In genomic region chr20:31680286-31681127, GRCh38 we compare ENCODE assay signal across 12 cellular contexts. TPM values are rescaled to one million over a fixed set of nuclear protein-coding genes. Genes with fewer than 3 reads are reported as not detected.
DNase-seq lines count a peak whose midpoint lies in the region; ATAC-seq, FAIRE-seq and TF ChIP-seq lines count a peak whose summit lies in the region.
"Had no signal": no experiment of that assay in that cellular context is flagged by ENCODE, and none has a peak within 500 bp of the region (broad histone marks: within the 10 kb centered on the region; RNA-seq: fewer than 3 reads in every experiment).

No MANE protein-coding gene starts in this region.

- H3K9me3 Mint-ChIP-seq in CD4-positive, CD25-positive, alpha-beta regulatory T cell: no peaks in the 10 kb centered on the region
- no peaks in the 10 kb centered on the region for H3K9me3 Mint-ChIP-seq in activated naive CD8-positive, alpha-beta T cell treated with anti-CD3 and anti-CD28 coated beads for 36 hours
- H3K9me3 Mint-ChIP-seq in nephron progenitor cell: no peaks in the 10 kb centered on the region
- H3K9me3 Mint-ChIP-seq: naive B cell had no signal

- no peaks in the 10 kb centered on the region for H3K27me3 Mint-ChIP-seq in CD4-positive, CD25-positive, alpha-beta regulatory T cell
- no peaks in the 10 kb centered on the region for H3K27me3 Mint-ChIP-seq in activated naive CD8-positive, alpha-beta T cell treated with anti-CD3 and anti-CD28 coated beads for 36 hours
- H3K27me3 Mint-ChIP-seq in nephron progenitor cell (ENCODE audit: low read depth, poor library complexity): no peaks in the 10 kb centered on the region
- H3K27me3 Mint-ChIP-seq: naive B cell had no signal

- peaks cover 10 to 98% (median 81%) of the 10 kb centered on the region in 4 donors for H3K4me1 Mint-ChIP-seq in CD4-positive, CD25-positive, alpha-beta regulatory T cell
- H3K4me1 Mint-ChIP-seq in activated naive CD8-positive, alpha-beta T cell treated with anti-CD3 and anti-CD28 coated beads for 36 hours: peaks cover 89% of the 10 kb centered on the region
- peaks cover 67% of the 10 kb centered on the region for H3K4me1 Mint-ChIP-seq in nephron progenitor cell

- H3K27ac Mint-ChIP-seq in CD4-positive, CD25-positive, alpha-beta regulatory T cell: peak overlapping the region; percentile 81 to 99 (median 94)
- peak overlapping the region; percentile 69 for H3K27ac Mint-ChIP-seq in activated naive CD8-positive, alpha-beta T cell treated with anti-CD3 and anti-CD28 coated beads for 36 hours
- peak overlapping the region; percentile 64 for H3K27ac Mint-ChIP-seq in nephron progenitor cell

- H3K36me3 Mint-ChIP-seq in CD4-positive, CD25-positive, alpha-beta regulatory T cell: peaks cover 44% of the 10 kb centered on the region
- H3K36me3 Mint-ChIP-seq in activated naive CD8-positive, alpha-beta T cell treated with anti-CD3 and anti-CD28 coated beads for 36 hours: peaks cover 81% of the 10 kb centered on the region
- H3K36me3 Mint-ChIP-seq in nephron progenitor cell (ENCODE audit: low read depth): peaks cover 6% of the 10 kb centered on the region

- no peak for TF ChIP-seq CTCF in nephron progenitor cell (IDR thresholded peaks at IDR 0.05)

- peak overlapping the region; percentile 34 to 85 (median 51) for H3K4me3 Mint-ChIP-seq in CD4-positive, CD25-positive, alpha-beta regulatory T cell
- no peak overlapping the region for H3K4me3 Mint-ChIP-seq in activated naive CD8-positive, alpha-beta T cell treated with anti-CD3 and anti-CD28 coated beads for 36 hours
- H3K4me3 Mint-ChIP-seq in nephron progenitor cell: no peak overlapping the region

- FAIRE-seq in GM19239 (lab: Jason Lieb, UNC): no peak
- FAIRE-seq: endothelial cell of umbilical vein had no signal

- H3K4me3 ChIP-seq in CD4-positive, CD25-positive, alpha-beta regulatory T cell (ENCODE audit: low read depth, low read length): no peak overlapping the region
- no peak overlapping the region for H3K4me3 ChIP-seq in HUES6 (ENCODE audit: low read depth, low read length)

- H3K9me3 ChIP-seq in CD4-positive, CD25-positive, alpha-beta regulatory T cell (ENCODE audit: control insufficient read depth in 2 of 2, low read length in 2 of 2): no peaks in the 10 kb centered on the region
- H3K9me3 ChIP-seq in HUES6 (ENCODE audit: control insufficient read depth, insufficient read depth, low read depth, low read length): no peaks in the 10 kb centered on the region

- H3K27me3 ChIP-seq in CD4-positive, CD25-positive, alpha-beta regulatory T cell (ENCODE audit: control insufficient read depth, insufficient read depth, low read length): no peaks in the 10 kb centered on the region
- no peaks in the 10 kb centered on the region for H3K27me3 ChIP-seq in HUES6 (ENCODE audit: control insufficient read depth, insufficient read depth, low read length)

- H3K9ac ChIP-seq in HUES6 (ENCODE audit: low read length): peak overlapping the region; percentile 21

- H3K36me3 ChIP-seq in CD4-positive, CD25-positive, alpha-beta regulatory T cell (ENCODE audit: control insufficient read depth, insufficient read depth, low read length): peaks cover 26% of the 10 kb centered on the region
- H3K36me3 ChIP-seq in HUES6 (ENCODE audit: control insufficient read depth, insufficient read depth, low read length): peaks cover 26% of the 10 kb centered on the region

- peaks cover 81% of the 10 kb centered on the region for H3K4me1 ChIP-seq in CD4-positive, CD25-positive, alpha-beta regulatory T cell (ENCODE audit: control insufficient read depth, insufficient read depth, low read length, poor library complexity, severe bottlenecking)
- H3K4me1 ChIP-seq in HUES6 (ENCODE audit: control insufficient read depth, insufficient read depth, low read length): peaks cover 42% of the 10 kb centered on the region

- no peak for ATAC-seq in CD4-positive, CD25-positive, alpha-beta regulatory T cell (ENCODE audit: low read depth in 2 of 2)
- no peak for ATAC-seq in GM19467 (IDR thresholded peaks at IDR 0.05; ENCODE audit: unreplicated experiment)

- peak overlapping the region; percentile 48 for H3K27ac ChIP-seq in CD4-positive, CD25-positive, alpha-beta regulatory T cell (ENCODE audit: insufficient read depth, low read length, poor library complexity, severe bottlenecking)
- H3K27ac ChIP-seq in HUES6 (ENCODE audit: low read depth, low read length): no peak overlapping the region

- DNase-seq in CD4-positive, CD25-positive, alpha-beta regulatory T cell: no peak
- DNase-seq in activated naive CD8-positive, alpha-beta T cell treated with anti-CD3 and anti-CD28 coated beads for 36 hours: no peak
- DNase-seq in nephron progenitor cell: no peak
- DNase-seq in stimulated activated CD4-positive, alpha-beta T cell treated with anti-CD3 and anti-CD28 coated beads, Interleukin-12 subunit alpha, Interleukin-12 subunit beta, amount 100 ng/mL, for 4 hours: no peak
- no peak for DNase-seq in NCI-H2081 (lab: John Stamatoyannopoulos, UW)
- no peak for DNase-seq in GM19239 (ENCODE audit: insufficient read length, low spot score)
- DNase-seq: naive B cell, NCI-H1930 had no signal

RNA-seq across cellular contexts. Expression of gene BCL2L1, which starts 42.2 kb away (rescaled TPM):
- total RNA-seq in CD4-positive, CD25-positive, alpha-beta regulatory T cell: 38.1 TPM
- polyA plus RNA-seq in CD4-positive, CD25-positive, alpha-beta regulatory T cell: 10 to 100 TPM; 15.5 to 19.6 (median 17.3) TPM
- 100 to 1,000 TPM; 196 to 206 TPM for total RNA-seq in activated naive CD8-positive, alpha-beta T cell treated with anti-CD3 and anti-CD28 coated beads for 36 hours

RNA-seq across cellular contexts. Expression of gene COX4I2, which starts 42.8 kb away (rescaled TPM):
- total RNA-seq in CD4-positive, CD25-positive, alpha-beta regulatory T cell: not detected
- not detected for polyA plus RNA-seq in CD4-positive, CD25-positive, alpha-beta regulatory T cell
- total RNA-seq in activated naive CD8-positive, alpha-beta T cell treated with anti-CD3 and anti-CD28 coated beads for 36 hours: not detected
- total RNA-seq: endothelial cell of umbilical vein, HT1080 had no signal
- polyA plus RNA-seq: endothelial cell of umbilical vein had no signal

RNA-seq across cellular contexts. Expression of gene TPX2, which starts 58.6 kb away (rescaled TPM):
- 5.4 TPM for total RNA-seq in CD4-positive, CD25-positive, alpha-beta regulatory T cell
- 1 to 10 TPM; 3.1 to 6.3 (median 3.8) TPM for polyA plus RNA-seq in CD4-positive, CD25-positive, alpha-beta regulatory T cell
- 100 to 1,000 TPM; 111 TPM for total RNA-seq in activated naive CD8-positive, alpha-beta T cell treated with anti-CD3 and anti-CD28 coated beads for 36 hours

Comparison
In these comparisons a context has a peak if more than half of its experiments do, and no peak if none do; other contexts are left out.
1. H3K4me3 Mint-ChIP-seq: peak in CD4-positive, CD25-positive, alpha-beta regulatory T cell (4 of 4); none in activated naive CD8-positive, alpha-beta T cell treated with anti-CD3 and anti-CD28 coated beads for 36 hours (single experiment) and nephron progenitor cell (single experiment).
2. RNA of gene TPX2, which starts 58.6 kb away (total RNA-seq): 111 TPM in activated naive CD8-positive, alpha-beta T cell treated with anti-CD3 and anti-CD28 coated beads for 36 hours; 5.4 TPM in CD4-positive, CD25-positive, alpha-beta regulatory T cell (single experiment); every median in the first group is over 10 times any median in the second.
3. Peak in every context shown above with its lines, with median percentiles within 50 percentile points of each other: H3K27ac Mint-ChIP-seq.